ENCODE assay signal across 1 cellular context in the genomic region with DNA sequence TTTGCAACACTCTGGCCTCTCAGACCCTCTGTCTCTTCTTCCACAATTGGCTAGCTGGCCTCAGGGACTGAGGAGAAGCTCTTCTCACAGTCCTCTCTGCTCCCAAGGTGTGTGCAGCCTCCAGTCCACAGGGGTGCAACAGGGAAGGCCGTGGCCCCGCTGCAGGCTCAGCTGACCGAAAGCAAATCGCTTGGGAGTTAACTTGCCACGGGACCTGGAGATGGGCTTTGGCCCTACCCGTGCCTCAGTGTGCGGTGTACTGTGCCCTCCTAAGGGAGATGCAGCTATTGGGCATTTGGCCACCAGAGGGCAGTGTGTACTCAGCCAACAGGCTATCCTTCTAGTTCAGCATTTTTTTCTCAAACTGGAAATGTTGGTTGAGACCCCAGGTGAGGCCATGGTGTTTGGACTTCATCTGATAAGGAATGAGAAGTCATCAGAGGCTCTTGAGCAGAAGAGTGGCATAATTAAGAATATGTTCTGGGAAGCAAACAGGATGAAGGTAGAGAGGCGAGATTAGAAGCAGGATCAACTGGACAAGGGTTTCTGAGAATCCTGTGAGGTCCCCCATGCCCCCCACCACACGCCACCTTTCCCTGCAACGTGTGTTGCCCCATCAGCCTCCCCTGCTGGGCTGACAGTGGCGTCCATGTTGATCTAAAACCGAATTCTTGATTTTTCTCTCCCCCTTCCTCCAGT.
TF ChIP-seq lines count a peak whose summit lies in the region.

No MANE protein-coding gene starts in this region.

TF ChIP-seq in K562, 482 proteins besides CTCF, POLR2A, EP300 and RAD21 (continued from another document):
- TF ChIP-seq TOE1 (IDR thresholded peaks at IDR 0.05; ENCODE audit: borderline replicate concordance): no peak
- no peak for TF ChIP-seq TOE1 (CRISPR knock-in tag; IDR thresholded peaks at IDR 0.05; ENCODE audit: borderline replicate concordance, low read depth)
- no peak for TF ChIP-seq ZZZ3 (IDR thresholded peaks at IDR 0.05)
- peak; percentile 64 for TF ChIP-seq C11orf30 (IDR thresholded peaks at IDR 0.05; ENCODE audit: low read depth)
- TF ChIP-seq ZNF239 (CRISPR knock-in tag; IDR thresholded peaks at IDR 0.05): no peak
- peak; percentile 92; the same call in 1 of the 2 replicates for TF ChIP-seq STAG1 (CRISPR knock-in tag; IDR thresholded peaks at IDR 0.05; ENCODE audit: borderline replicate concordance)
- peak; percentile 74 for TF ChIP-seq MAFG (tag; conservative IDR thresholded peaks at IDR 0.05)
- TF ChIP-seq ESRRA (IDR thresholded peaks at IDR 0.05; ENCODE audit: borderline replicate concordance, low read depth): 0 out of 2 replicates have a peak, but pooled peaks have one; percentile 11
- TF ChIP-seq SREBF2 (CRISPR knock-in tag; IDR thresholded peaks at IDR 0.05): no peak
- no peak for TF ChIP-seq MEF2D (tag; conservative IDR thresholded peaks at IDR 0.05; ENCODE audit: low read depth)
- no peak for TF ChIP-seq SIRT6 (IDR thresholded peaks at IDR 0.05; ENCODE audit: low read depth, low read length)
- no peak for TF ChIP-seq IFI16 (CRISPR knock-in tag; IDR thresholded peaks at IDR 0.05)
- no peak for TF ChIP-seq RFX7 (CRISPR knock-in tag; IDR thresholded peaks at IDR 0.05)
- peak in 1 of 2 experiments; percentile 21; a peak in 1 of 4 replicates for TF ChIP-seq MAZ (CRISPR knock-in tag; conservative IDR thresholded peaks at IDR 0.05 in 1 of 2, IDR thresholded peaks at IDR 0.05 in 1 of 2)
- no peak for TF ChIP-seq ZFX (CRISPR knock-in tag; IDR thresholded peaks at IDR 0.05)
- no peak for TF ChIP-seq ZNF274 (IDR thresholded peaks at IDR 0.05; ENCODE audit: borderline replicate concordance, low read depth, low read length)
- no peak for TF ChIP-seq ZFPM2 (CRISPR knock-in tag; IDR thresholded peaks at IDR 0.05)
- TF ChIP-seq, protein P1, sequence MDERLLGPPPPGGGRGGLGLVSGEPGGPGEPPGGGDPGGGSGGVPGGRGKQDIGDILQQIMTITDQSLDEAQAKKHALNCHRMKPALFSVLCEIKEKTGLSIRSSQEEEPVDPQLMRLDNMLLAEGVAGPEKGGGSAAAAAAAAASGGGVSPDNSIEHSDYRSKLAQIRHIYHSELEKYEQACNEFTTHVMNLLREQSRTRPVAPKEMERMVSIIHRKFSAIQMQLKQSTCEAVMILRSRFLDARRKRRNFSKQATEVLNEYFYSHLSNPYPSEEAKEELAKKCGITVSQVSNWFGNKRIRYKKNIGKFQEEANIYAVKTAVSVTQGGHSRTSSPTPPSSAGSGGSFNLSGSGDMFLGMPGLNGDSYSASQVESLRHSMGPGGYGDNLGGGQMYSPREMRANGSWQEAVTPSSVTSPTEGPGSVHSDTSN (CRISPR knock-in tag; IDR thresholded peaks at IDR 0.05; ENCODE audit: low read depth): no peak
- TF ChIP-seq, protein P1 (tag; conservative IDR thresholded peaks at IDR 0.05; ENCODE audit: low read depth): no peak
- TF ChIP-seq NUFIP1 (IDR thresholded peaks at IDR 0.05; ENCODE audit: partially characterized antibody): no peak
- TF ChIP-seq HNRNPUL1 (IDR thresholded peaks at IDR 0.05; ENCODE audit: low read length): no peak
- TF ChIP-seq CC2D1A (IDR thresholded peaks at IDR 0.05): peak; percentile 79
- no peak for TF ChIP-seq NFIC (IDR thresholded peaks at IDR 0.05)
- no peak for TF ChIP-seq KLF13 (tag; IDR thresholded peaks at IDR 0.05; ENCODE audit: borderline replicate concordance, low read depth)
- peak; percentile 94 for TF ChIP-seq ZNF384 (IDR thresholded peaks at IDR 0.05; ENCODE audit: low read depth, low read length)
- no peak for TF ChIP-seq SUPT5H (IDR thresholded peaks at IDR 0.05)
- no peak for TF ChIP-seq XRCC4 (IDR thresholded peaks at IDR 0.05; ENCODE audit: extremely low read depth, insufficient read depth, insufficient read length)
- TF ChIP-seq KDM5B (IDR thresholded peaks at IDR 0.05; ENCODE audit: insufficient replicate concordance, low read depth, low read length): no peak
- TF ChIP-seq ZNF695 (CRISPR knock-in tag; IDR thresholded peaks at IDR 0.05): no peak
- TF ChIP-seq YY1 (IDR thresholded peaks at IDR 0.05; ENCODE audit: borderline replicate concordance in 1 of 3, control insufficient read depth in 1 of 3, extremely low read depth in 1 of 3, insufficient read depth in 3 of 3, insufficient read length in 1 of 3, insufficient replicate concordance in 2 of 3, low read depth in 1 of 3, low read length in 2 of 3): no peak
- TF ChIP-seq ETV5 (CRISPR knock-in tag; IDR thresholded peaks at IDR 0.05; ENCODE audit: low read depth): no peak
- TF ChIP-seq ATF1 (CRISPR knock-in tag; IDR thresholded peaks at IDR 0.05): no peak
- 0 out of 2 replicates have a peak, but pooled peaks have one; percentile 14 for TF ChIP-seq ATF1 (tag; IDR thresholded peaks at IDR 0.05)
- TF ChIP-seq TBL1XR1 (IDR thresholded peaks at IDR 0.05; ENCODE audit: low read length in 2 of 2): no peak
- no peak for TF ChIP-seq BHLHE40 (IDR thresholded peaks at IDR 0.05; ENCODE audit: low read length)
- no peak for TF ChIP-seq U2AF2 (optimal IDR thresholded peaks at IDR 0.05; ENCODE audit: low read depth, low read length)
- TF ChIP-seq, protein P2, sequence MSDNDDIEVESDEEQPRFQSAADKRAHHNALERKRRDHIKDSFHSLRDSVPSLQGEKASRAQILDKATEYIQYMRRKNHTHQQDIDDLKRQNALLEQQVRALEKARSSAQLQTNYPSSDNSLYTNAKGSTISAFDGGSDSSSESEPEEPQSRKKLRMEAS (CRISPR knock-in tag; IDR thresholded peaks at IDR 0.05): peak; percentile 25; the same call in 1 of the 2 replicates
- no peak for TF ChIP-seq ZNF12 (CRISPR knock-in tag; IDR thresholded peaks at IDR 0.05)
- 0 out of 2 replicates have a peak, but pooled peaks have one; percentile 34 for TF ChIP-seq JUND (IDR thresholded peaks at IDR 0.05; ENCODE audit: borderline replicate concordance, low read depth, low read length)
- no peak; the same call in 2 of the 3 replicates for TF ChIP-seq JUND (tag; IDR thresholded peaks at IDR 0.05; ENCODE audit: borderline replicate concordance, low read depth, low read length)
- no peak for TF ChIP-seq ATF7 (IDR thresholded peaks at IDR 0.05)
